10 cellular contexts compared by ENCODE assay signal in genomic region chr1:218259800-218260199, GRCh38. TPM values are rescaled to one million over a fixed set of nuclear protein-coding genes. Genes with fewer than 3 reads are reported as not detected.
A peak's percentile ranks its signal among the peaks of the same experiment; 100 is the strongest.
DNase-seq lines count a peak whose midpoint lies in the region; ATAC-seq, FAIRE-seq and TF ChIP-seq lines count a peak whose summit lies in the region.
"Had no signal": no experiment of that assay in that cellular context is flagged by ENCODE, and none has a peak within 500 bp of the region (broad histone marks: within the 10 kb centered on the region; RNA-seq: fewer than 3 reads in every experiment).

No MANE protein-coding gene starts in this region.

- no peak overlapping the region for H2AFZ ChIP-seq in endothelial cell of umbilical vein (ENCODE audit: low read depth, low read length)

- no peaks in the 10 kb centered on the region for H3K9me1 ChIP-seq in endothelial cell of umbilical vein (replicated peaks; ENCODE audit: control insufficient read depth, extremely low read depth, insufficient read depth, low read length)

- H3K9me3 ChIP-seq in endothelial cell of umbilical vein (replicated peaks; ENCODE audit: control insufficient read depth, insufficient read depth, low read length) = no peaks in the 10 kb centered on the region
- no peaks in the 10 kb centered on the region for H3K9me3 ChIP-seq in adrenal gland (replicated peaks in 1 of 3)

- H3K27me3 ChIP-seq in endothelial cell of umbilical vein (ENCODE audit: control insufficient read depth in 2 of 2, insufficient read depth in 2 of 2, low read length in 2 of 2) = peaks cover 1 to 5% of the 10 kb centered on the region in 2 experiments
- no peaks in the 10 kb centered on the region for H3K27me3 ChIP-seq in adrenal gland

- no peaks in the 10 kb centered on the region for H3K36me3 ChIP-seq in endothelial cell of umbilical vein (ENCODE audit: control insufficient read depth in 2 of 2, extremely low read depth in 1 of 2, insufficient read depth in 2 of 2, low read length in 2 of 2)
- H3K36me3 ChIP-seq in adrenal gland (replicated peaks in 1 of 2) = no peaks in the 10 kb centered on the region

- dilution Hi-C loops in endothelial cell of umbilical vein (cut with MboI; ENCODE audit: extremely low pct_ligation_motif_present, low sequenced_read_pairs) = no loop called here

- ATAC-seq in GM19395 (IDR thresholded peaks at IDR 0.05; ENCODE audit: unreplicated experiment) (peak; percentile 66), natural killer cell (no peak)
- no peak for ATAC-seq in stimulated activated memory B cell treated with anti-CD40 and anti-IgM and Interleukin-4, amounts not matched to agents 10 μg/mL and 1 μg/mL and 100 μg/mL, for 72 hours

- no peak for TF ChIP-seq POLR2A in endothelial cell of umbilical vein (IDR thresholded peaks at IDR 0.05; ENCODE audit: low read depth, low read length)
- no peak for TF ChIP-seq POLR2A in adrenal gland (IDR thresholded peaks at IDR 0.05)

- no TSS peak for BruUV-seq in endothelial cell of umbilical vein (replicated peaks; lab: Mats Ljungman, UMichigan)

- peaks cover 16% of the 10 kb centered on the region for H3K27me3 Mint-ChIP-seq in stimulated activated memory B cell treated with anti-CD40 and anti-IgM and Interleukin-4, amounts not matched to agents 10 μg/mL and 1 μg/mL and 100 μg/mL, for 72 hours
- peaks cover 7 to 15% of the 10 kb centered on the region in 2 donors for H3K27me3 Mint-ChIP-seq in natural killer cell (ENCODE audit: low read depth in 2 of 2)

- H4K20me1 ChIP-seq in endothelial cell of umbilical vein (replicated peaks; ENCODE audit: control insufficient read depth, extremely low read depth, insufficient read depth, low read length) = no peaks in the 10 kb centered on the region

- DNase-seq in D341Med (ENCODE audit: low spot score) (peak; percentile 43), endothelial cell of umbilical vein (ENCODE audit: low read depth, low spot score) (peak; percentile 8), natural killer cell (no peak), NCI-H1436 (lab: John Stamatoyannopoulos, UW) (no peak), adrenal gland (no peak)
- DNase-seq: activated CD4-positive, alpha-beta T cell treated with anti-CD3 and anti-CD28 coated beads for 4 hours; hippocampal formation had no signal

- no peak overlapping the region for H3K27ac ChIP-seq in endothelial cell of umbilical vein (ENCODE audit: insufficient read depth, low read depth, low read length)
- no peak overlapping the region for H3K27ac ChIP-seq in adrenal gland

- H3K27ac Mint-ChIP-seq in stimulated activated memory B cell treated with anti-CD40 and anti-IgM and Interleukin-4, amounts not matched to agents 10 μg/mL and 1 μg/mL and 100 μg/mL, for 72 hours = no peak overlapping the region
- no peak overlapping the region for H3K27ac Mint-ChIP-seq in natural killer cell

- 43 to 48% (median 46%) methylated on average over 6 of the region's 6 CpGs for WGBS in adrenal gland, 4 donors

- H3K36me3 Mint-ChIP-seq in stimulated activated memory B cell treated with anti-CD40 and anti-IgM and Interleukin-4, amounts not matched to agents 10 μg/mL and 1 μg/mL and 100 μg/mL, for 72 hours = no peaks in the 10 kb centered on the region
- no peaks in the 10 kb centered on the region for H3K36me3 Mint-ChIP-seq in natural killer cell

- H3K4me3 ChIP-seq in endothelial cell of umbilical vein (replicated peaks in 1 of 3; ENCODE audit: insufficient read depth in 1 of 3, low read depth in 1 of 3, low read length in 3 of 3) (no peak overlapping the region), adrenal gland (no peak overlapping the region)

- H3K79me2 ChIP-seq in endothelial cell of umbilical vein (ENCODE audit: control insufficient read depth, insufficient read depth, low read length) = no peaks in the 10 kb centered on the region

- intact Hi-C loops in endothelial cell of umbilical vein (cut with micrococcal nuclease) (loop anchor here (1.0 to 10.0 kb wide), 2 partner anchors 1402 to 1555 kb away; no protein-coding TSS in a partner anchor), natural killer cell (cut with micrococcal nuclease) (no loop called here), adrenal gland (cut with DNase I) (no loop called here)

- H3K9me3 Mint-ChIP-seq in stimulated activated memory B cell treated with anti-CD40 and anti-IgM and Interleukin-4, amounts not matched to agents 10 μg/mL and 1 μg/mL and 100 μg/mL, for 72 hours = peaks cover 3% of the 10 kb centered on the region
- peaks cover 2 to 3% of the 10 kb centered on the region in 2 donors for H3K9me3 Mint-ChIP-seq in natural killer cell

- TF ChIP-seq CTCF in LNCAP (IDR thresholded peaks at IDR 0.05) (peak; percentile 71), endothelial cell of umbilical vein (IDR thresholded peaks at IDR 0.05; ENCODE audit: extremely low read depth in 1 of 2, insufficient read depth in 1 of 2, low read depth in 1 of 2, low read length in 2 of 2) (peak; percentile 24 to 31), natural killer cell (IDR thresholded peaks at IDR 0.05) (no peak), adrenal gland (IDR thresholded peaks at IDR 0.05) (no peak)

- H3K4me1 Mint-ChIP-seq in stimulated activated memory B cell treated with anti-CD40 and anti-IgM and Interleukin-4, amounts not matched to agents 10 μg/mL and 1 μg/mL and 100 μg/mL, for 72 hours = no peaks in the 10 kb centered on the region
- H3K4me1 Mint-ChIP-seq in natural killer cell = no peaks in the 10 kb centered on the region

- no peak overlapping the region for H3K4me2 ChIP-seq in endothelial cell of umbilical vein (ENCODE audit: insufficient read depth, low read length)

- no peak overlapping the region for H3K9ac ChIP-seq in endothelial cell of umbilical vein (replicated peaks; ENCODE audit: extremely low read depth, insufficient read depth, low read length)

- H3K4me3 Mint-ChIP-seq in stimulated activated memory B cell treated with anti-CD40 and anti-IgM and Interleukin-4, amounts not matched to agents 10 μg/mL and 1 μg/mL and 100 μg/mL, for 72 hours = no peak overlapping the region
- H3K4me3 Mint-ChIP-seq in natural killer cell = no peak overlapping the region

- CTCF ChIA-PET in endothelial cell of umbilical vein (lab: Charles Lee) = interaction anchor here (0.7 to 2.1 kb wide), 6 partner anchors 14 to 1401 kb away, joined by 3 to 13 read pairs (median 4); no protein-coding TSS in a partner anchor

- H3K4me1 ChIP-seq in endothelial cell of umbilical vein (ENCODE audit: control insufficient read depth, extremely low read depth, insufficient read depth, low read length) (no peaks in the 10 kb centered on the region), adrenal gland (replicated peaks in 1 of 2) (no peaks in the 10 kb centered on the region)

- FAIRE-seq in endothelial cell of umbilical vein (lab: Jason Lieb, UNC) = no peak

- POLR2A ChIA-PET in endothelial cell of umbilical vein (lab: Charles Lee) = no interaction called here

TF ChIP-seq in endothelial cell of umbilical vein, 7 proteins besides CTCF, POLR2A, EP300 and RAD21:
- TF ChIP-seq POLR2AphosphoS5 (IDR thresholded peaks at IDR 0.05; ENCODE audit: insufficient read depth, low read depth, low read length) (no peak), GATA2 (IDR thresholded peaks at IDR 0.05; ENCODE audit: insufficient read depth, insufficient read length, low read depth, low read length) (no peak), MYC (IDR thresholded peaks at IDR 0.05; ENCODE audit: low read depth, low read length) (no peak), FOS (IDR thresholded peaks at IDR 0.05; ENCODE audit: borderline replicate concordance, insufficient read depth, low read length) (no peak), EZH2 (IDR thresholded peaks at IDR 0.05; ENCODE audit: borderline replicate concordance, low read depth, low read length, severe bottlenecking) (no peak), JUN (IDR thresholded peaks at IDR 0.05; ENCODE audit: borderline replicate concordance, insufficient read depth, insufficient read length, low read depth) (no peak), MAX (IDR thresholded peaks at IDR 0.05; ENCODE audit: insufficient read depth, insufficient read length) (no peak)

RNA-seq across cellular contexts. Expression of gene RRP15, which starts 25.3 kb away (rescaled TPM):
- total RNA-seq in endothelial cell of umbilical vein = 17.3 and 24.4 TPM in 2 replicates
- polyA plus RNA-seq in endothelial cell of umbilical vein = 0.84 and 1.0 TPM in 2 replicates
- polyA plus RNA-seq in endothelial cell of umbilical vein (2011; cell fraction: cytosol; rRNA removed) = 1.4 and 1.7 TPM in 2 replicates
- 2.4 and 2.9 TPM in 2 replicates for polyA plus RNA-seq in endothelial cell of umbilical vein (2011; cell fraction: nucleus; rRNA removed)
- polyA plus RNA-seq in endothelial cell of umbilical vein (2012) = 7.5 and 15.6 TPM in 2 replicates
- 2.5 and 3.1 TPM in 2 replicates for polyA minus RNA-seq in endothelial cell of umbilical vein
- polyA minus RNA-seq in endothelial cell of umbilical vein (2011; cell fraction: cytosol; rRNA and poly(A)+ RNA removed) = 3.4 TPM
- 6.0 and 9.2 TPM in 2 replicates for polyA minus RNA-seq in endothelial cell of umbilical vein (2011; cell fraction: nucleus; rRNA and poly(A)+ RNA removed)
- total RNA-seq in natural killer cell = 10 to 100 TPM in 2 of 3 donors, 1 to 10 TPM in 1; 9.2 to 15.3 (median 13.3) TPM
- total RNA-seq in adrenal gland = 10 to 100 TPM in 4 of 8 donors, 1 to 10 TPM in 4; 1.5 to 19.3 (median 11.1) TPM
- polyA plus RNA-seq in adrenal gland = 10 to 100 TPM in 1 of 3 donors, 1 to 10 TPM in 2; 1.3 to 24.0 (median 2.8) TPM

Comparison
In these comparisons a context has a peak if more than half of its experiments do, and no peak if none do; other contexts are left out.
1. DNase-seq: peak in D341Med (single experiment) and endothelial cell of umbilical vein (single experiment); none in natural killer cell (single experiment), NCI-H1436 (single experiment) and adrenal gland (0 of 7).
2. CTCF ChIP-seq: peak in LNCAP (single experiment) and endothelial cell of umbilical vein (2 of 2); none in natural killer cell (single experiment) and adrenal gland (0 of 6).